In the genomic region with DNA sequence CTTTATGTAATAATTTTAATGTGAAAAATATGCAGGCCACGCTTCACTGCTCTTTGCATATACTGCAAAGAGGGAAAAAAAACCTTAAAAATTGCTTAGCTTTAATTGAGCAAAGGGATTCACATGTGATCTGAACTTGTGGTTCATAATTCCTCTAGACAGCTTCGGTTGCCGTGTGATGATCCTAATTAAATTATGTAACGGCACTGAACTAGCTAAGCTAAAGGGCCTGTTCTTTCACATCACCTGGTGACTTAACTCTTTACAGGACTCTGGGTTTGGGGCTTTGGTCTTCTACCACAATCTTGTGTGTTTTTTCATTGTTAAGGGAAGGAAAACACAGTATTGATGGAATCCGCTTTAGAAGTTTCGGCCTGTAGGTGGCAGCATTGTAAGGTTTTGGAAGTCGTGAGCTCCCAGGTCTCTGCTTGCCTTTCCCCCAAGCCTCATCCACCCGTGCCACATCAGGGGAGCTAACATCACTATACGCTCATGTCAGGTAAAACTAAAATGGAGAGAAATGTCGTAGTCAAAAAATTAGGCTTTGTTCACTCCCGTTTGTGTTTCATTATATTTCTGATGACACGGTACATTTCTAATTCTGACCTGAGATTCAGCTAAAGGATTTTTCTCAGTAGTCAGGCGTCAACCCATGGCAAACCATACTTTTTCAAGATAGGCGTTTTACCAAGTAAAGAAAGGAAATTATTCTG, we compare ENCODE assay signal across 8 cellular contexts.
DNase-seq lines count a peak whose midpoint lies in the region; ATAC-seq and TF ChIP-seq lines count a peak whose summit lies in the region.

No MANE protein-coding gene starts in this region.

- peaks cover 0 to 3% (median 0%) of the 10 kb centered on the region in 3 donors for H3K4me1 Mint-ChIP-seq in T-cell

- DNase-seq in DMS53 treated with DMSO at 0.1 percent for 48 hours (lab: John Stamatoyannopoulos, UW; ENCODE audit: unreplicated experiment), result peak; percentile 27
- peak; percentile 71 for DNase-seq in GM23248
- DNase-seq in NCI-H1417 treated with DMSO at 0.1 percent for 48 hours (lab: John Stamatoyannopoulos, UW), result peak; percentile 64
- DNase-seq in T-cell, result peak in 20 of 34 experiments; percentile 1 to 22 (median 10)
- peak; percentile 57 for DNase-seq in mammary epithelial cell
- DNase-seq in kidney epithelial cell (ENCODE audit: low read depth), result peak; percentile 34
- DNase-seq in stimulated activated CD4-positive, alpha-beta T cell treated with anti-CD3 and anti-CD28 coated beads, Interleukin-1b, Interleukin-23, amount 100 ng/mL, for 4 hours (ENCODE audit: low read depth in 2 of 2), result peak; percentile 9 to 14

- peak overlapping the region; percentile 9 for H3K4me2 ChIP-seq in GM23248 (ENCODE audit: unreplicated experiment)
- peak overlapping the region; percentile 27 for H3K4me2 ChIP-seq in mammary epithelial cell (ENCODE audit: insufficient read depth, low read depth, low read length)

- no peaks in the 10 kb centered on the region for H3F3A ChIP-seq in GM23248 (ENCODE audit: insufficient read depth)

- WGBS in GM23248 (ENCODE audit: low coverage in 1 of 2, low lambda C conversion rate in 2 of 2, missing lambda C conversion rate in 2 of 2), 2 experiments, result 26 to 31% methylated on average over 14 of the region's 14 CpGs
- 18% methylated on average over 9 of the region's 14 CpGs for WGBS in mammary epithelial cell (ENCODE audit: low coverage, missing lambda C conversion rate)

- no TSS peak for BruUV-seq in mammary epithelial cell (replicated peaks; lab: Mats Ljungman, UMichigan)

- no peak overlapping the region for H3K4me3 Mint-ChIP-seq in T-cell

- CTCF ChIA-PET in T-cell (lab: Charles Lee), result interaction anchor here (0.6 to 1.4 kb wide), 4 partner anchors 14 to 646 kb away, joined by 3 to 5 read pairs (median 4); no protein-coding TSS in a partner anchor
- CTCF ChIA-PET in mammary epithelial cell (lab: Charles Lee; ENCODE audit: low non-redundant PET), result interaction anchor here (0.5 to 0.7 kb wide), 7 partner anchors 10 to 741 kb away, joined by 3 to 14 read pairs (median 4); no protein-coding TSS in a partner anchor

- intact Hi-C loops in mammary epithelial cell (cut with micrococcal nuclease), result loop anchor here (1.0 to 10.0 kb wide), 5 partner anchors 55 to 1383 kb away; partner anchors contain the start of gene DPH6

- no peaks in the 10 kb centered on the region for H3K36me3 Mint-ChIP-seq in T-cell

- H2AFZ ChIP-seq in GM23248 (peak overlapping the region; percentile 63), mammary epithelial cell (ENCODE audit: low read depth, low read length) (peak overlapping the region; percentile 80)

- POLR2A ChIA-PET in T-cell (lab: Charles Lee), result no interaction called here

- H3K79me2 ChIP-seq in GM23248 (ENCODE audit: insufficient read depth) (no peaks in the 10 kb centered on the region), mammary epithelial cell (ENCODE audit: insufficient read depth, low read length) (no peaks in the 10 kb centered on the region)

- H3K27me3 Mint-ChIP-seq in T-cell, result peaks cover 10 to 16% of the 10 kb centered on the region in 2 donors

- H3K27ac Mint-ChIP-seq in T-cell, result no peak overlapping the region

- H3K36me3 ChIP-seq in GM23248 (ENCODE audit: low read depth) (no peaks in the 10 kb centered on the region), mammary epithelial cell (ENCODE audit: insufficient read depth, low read length) (no peaks in the 10 kb centered on the region), kidney epithelial cell (ENCODE audit: control insufficient read depth, insufficient read depth, low read length) (no peaks in the 10 kb centered on the region)

- dilution Hi-C loops in mammary epithelial cell (cut with HindIII; ENCODE audit: low sequenced_read_pairs), result no loop called here

- H3K9me3 Mint-ChIP-seq in T-cell, result no peaks in the 10 kb centered on the region

- H3K9ac ChIP-seq in GM23248, result no peak overlapping the region
- no peak overlapping the region for H3K9ac ChIP-seq in mammary epithelial cell (ENCODE audit: insufficient read depth, low read length)

- H3K4me1 ChIP-seq in GM23248 (ENCODE audit: insufficient read depth), result peaks cover 27% of the 10 kb centered on the region; the same call in 1 of the 2 replicates
- no peaks in the 10 kb centered on the region for H3K4me1 ChIP-seq in mammary epithelial cell (ENCODE audit: insufficient read depth, low read length)

- in situ Hi-C loops in GM23248 (cut with MboI), result no loop called here
- in situ Hi-C loops in mammary epithelial cell (cut with MboI; ENCODE audit: low sequenced_read_pairs in 2 of 2), result no loop called here

- H3K9me2 ChIP-seq in GM23248 (ENCODE audit: insufficient read depth), result no peaks in the 10 kb centered on the region

- H3K9me3 ChIP-seq in GM23248 (ENCODE audit: low read depth) (no peaks in the 10 kb centered on the region), mammary epithelial cell (replicated peaks; ENCODE audit: insufficient read depth, low read length) (no peaks in the 10 kb centered on the region)

- TF ChIP-seq CTCF in mammary epithelial cell (conservative IDR thresholded peaks at IDR 0.05 in 1 of 2, IDR thresholded peaks at IDR 0.05 in 1 of 2; ENCODE audit: extremely low read depth in 1 of 2, insufficient read depth in 1 of 2, low read depth in 1 of 2, low read length in 2 of 2) (peak; percentile 74 to 82), kidney epithelial cell (IDR thresholded peaks at IDR 0.05; ENCODE audit: insufficient read depth, low read length, poor library complexity, severe bottlenecking) (peak; percentile 85)

- H3K27me3 ChIP-seq in GM23248 (replicated peaks; ENCODE audit: insufficient read depth) (no peaks in the 10 kb centered on the region), mammary epithelial cell (ENCODE audit: insufficient read depth, low read length) (no peaks in the 10 kb centered on the region), kidney epithelial cell (ENCODE audit: control insufficient read depth, insufficient read depth, low read length) (no peaks in the 10 kb centered on the region)

- H4K20me1 ChIP-seq in GM23248 (ENCODE audit: insufficient read depth) (no peaks in the 10 kb centered on the region), mammary epithelial cell (ENCODE audit: insufficient read depth, low read length) (no peaks in the 10 kb centered on the region)

- no peak for ATAC-seq in T-cell (replicated peaks in 1 of 4)
- ATAC-seq in HG02852 (IDR thresholded peaks at IDR 0.05; ENCODE audit: unreplicated experiment), result no peak

- H3K4me3 ChIP-seq in GM23248 (no peak overlapping the region), mammary epithelial cell (replicated peaks in 1 of 3; ENCODE audit: insufficient read depth in 1 of 3, low read depth in 2 of 3, low read length in 3 of 3) (no peak overlapping the region), kidney epithelial cell (ENCODE audit: low read depth, low read length) (no peak overlapping the region)

- H3K27ac ChIP-seq in GM23248, result no peak overlapping the region
- H3K27ac ChIP-seq in mammary epithelial cell (ENCODE audit: insufficient read depth, low read depth, low read length), result no peak overlapping the region

Comparison
In these comparisons a context has a peak if more than half of its experiments do, and no peak if none do; other contexts are left out.
1. DNase-seq: peak in every context shown above with its lines; median percentile 71 in GM23248; 64 in NCI-H1417 treated with DMSO at 0.1 percent for 48 hours; 57 in mammary epithelial cell; 34 in kidney epithelial cell; 27 in DMS53 treated with DMSO at 0.1 percent for 48 hours; 12 in stimulated activated CD4-positive, alpha-beta T cell treated with anti-CD3 and anti-CD28 coated beads, Interleukin-1b, Interleukin-23, amount 100 ng/mL, for 4 hours; 10 in T-cell.